ENCODE assay signal across 21 cellular contexts in the genomic region with DNA sequence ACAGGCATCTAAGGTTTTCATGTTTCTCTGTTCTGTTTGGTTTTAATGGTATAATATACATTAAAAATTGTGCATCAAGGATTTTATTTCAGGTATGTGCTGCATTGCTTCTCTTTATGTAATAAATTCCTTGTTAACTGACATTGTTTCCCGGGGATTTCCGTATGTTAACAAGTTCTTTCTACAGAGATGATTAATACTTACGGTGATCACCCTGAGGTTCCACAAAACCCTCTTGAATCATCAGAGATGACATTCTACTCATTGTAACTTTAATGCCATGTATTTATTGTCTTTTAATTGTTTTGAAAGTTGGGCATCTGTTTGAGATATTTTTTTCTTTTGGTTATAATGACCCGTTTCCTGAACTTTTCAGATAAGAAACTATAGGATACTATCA. TPM values are rescaled to one million over a fixed set of nuclear protein-coding genes. Genes with fewer than 3 reads are reported as not detected.
DNase-seq lines count a peak whose midpoint lies in the region; ATAC-seq, FAIRE-seq and TF ChIP-seq lines count a peak whose summit lies in the region.
"Had no signal": no experiment of that assay in that cellular context is flagged by ENCODE, and none has a peak within 500 bp of the region (broad histone marks: within the 10 kb centered on the region; RNA-seq: fewer than 3 reads in every experiment).

No MANE protein-coding gene starts in this region.

- peak; percentile 32 for ATAC-seq in HG02610 (IDR thresholded peaks at IDR 0.05; ENCODE audit: unreplicated experiment)
- ATAC-seq in GM12878 = peak; percentile 37; the same call in 2 of the 3 replicates
- no peak for ATAC-seq in HG03571 (IDR thresholded peaks at IDR 0.05; ENCODE audit: unreplicated experiment)
- ATAC-seq: HCT116, left lobe of liver, WTC11 had no signal

- H3K27me3 ChIP-seq in GM12878 (replicated peaks in 1 of 2; ENCODE audit: control insufficient read depth in 2 of 2, insufficient read depth in 2 of 2, low read length in 1 of 2) (no peaks in the 10 kb centered on the region), keratinocyte (ENCODE audit: control insufficient read depth, extremely low read depth, insufficient read depth, low read length) (no peaks in the 10 kb centered on the region), transverse colon (peaks cover 31% of the 10 kb centered on the region)
- H3K27me3 ChIP-seq: suprapubic skin, uterus had no signal

- no peak overlapping the region for H3K9ac ChIP-seq in GM12878 (ENCODE audit: control insufficient read depth, insufficient read depth, low read length)
- no peak overlapping the region for H3K9ac ChIP-seq in keratinocyte (ENCODE audit: control insufficient read depth, extremely low read depth, insufficient read depth, low read length)

- H3K4me3 ChIP-seq in GM12878 (no peak overlapping the region), keratinocyte (ENCODE audit: control insufficient read depth in 2 of 3, extremely low read depth in 1 of 3, insufficient read depth in 2 of 3, low read depth in 1 of 3, low read length in 3 of 3) (no peak overlapping the region), transverse colon (no peak overlapping the region)
- H3K4me3 ChIP-seq: suprapubic skin, uterus had no signal

- no peak for FAIRE-seq in GM12878 (lab: Jason Lieb, UNC)
- FAIRE-seq in keratinocyte (lab: Jason Lieb, UNC) = peak; percentile 43

- DNase-seq in EL = peak; percentile 36
- DNase-seq in GM12878 (ENCODE audit: low read depth, low spot score) = no peak
- no peak for DNase-seq in keratinocyte (ENCODE audit: low read depth, low spot score)
- no peak for DNase-seq in iPS-NIHi7 (ENCODE audit: extremely low spot score)
- no peak for DNase-seq in transverse colon
- DNase-seq: activated CD4-positive, alpha-beta memory T cell treated with anti-CD3 and anti-CD28 coated beads, Interleukin-2, amount 10 ng/mL, durations not matched to agents 7 days and 5 days; activated naive CD4-positive, alpha-beta T cell treated with anti-CD3 and anti-CD28 coated beads, Interleukin-2, amount 10 ng/mL, durations not matched to agents 7 days and 5 days; GF-D8; glutamatergic neuron; KBM-7; NCI-H146; NCI-H526 treated with DMSO at 0.1 percent for 48 hours; posterior cingulate gyrus; T-helper 9 cell; uterus had no signal

- peaks cover 0 to 5% of the 10 kb centered on the region in 2 experiments; a peak in 2 of 4 replicates for H3K36me3 ChIP-seq in GM12878 (ENCODE audit: control insufficient read depth in 2 of 2, insufficient read depth in 2 of 2, low read length in 1 of 2)
- H3K36me3 ChIP-seq in keratinocyte (ENCODE audit: control insufficient read depth in 2 of 2, extremely low read depth in 1 of 2, insufficient read depth in 2 of 2, low read length in 2 of 2) = no peaks in the 10 kb centered on the region
- H3K36me3 ChIP-seq in transverse colon = no peaks in the 10 kb centered on the region
- H3K36me3 ChIP-seq: suprapubic skin, uterus had no signal

- CTCF ChIA-PET in GM12878 (lab: Yijun Ruan, JAX) = no interaction called here

- no TSS peak for BruUV-seq in GM12878 (replicated peaks; lab: Mats Ljungman, UMichigan)

- no peak for TF ChIP-seq RAD21 in GM12878 (IDR thresholded peaks at IDR 0.05; ENCODE audit: insufficient read depth, low read depth, low read length)

- TF ChIP-seq POLR2A in GM12878 (IDR thresholded peaks at IDR 0.05; ENCODE audit: low read depth, low read length) (no peak), transverse colon (IDR thresholded peaks at IDR 0.05) (no peak)

- TF ChIP-seq EP300 in GM12878 (IDR thresholded peaks at IDR 0.05; ENCODE audit: borderline replicate concordance in 1 of 2, control insufficient read depth in 1 of 2, low read depth in 2 of 2, low read length in 2 of 2) (no peak), transverse colon (IDR thresholded peaks at IDR 0.05; ENCODE audit: low read depth) (no peak)

- no peak overlapping the region for H2AFZ ChIP-seq in GM12878 (ENCODE audit: control insufficient read depth, low read depth, low read length)
- H2AFZ ChIP-seq in keratinocyte (ENCODE audit: control insufficient read depth, low read length) = no peak overlapping the region

- H3K27ac ChIP-seq in GM12878 (ENCODE audit: control insufficient read depth, insufficient read depth) = no peak overlapping the region; the same call in 1 of the 2 replicates
- peak overlapping the region; percentile 65 for H3K27ac ChIP-seq in keratinocyte (ENCODE audit: control insufficient read depth, insufficient read depth, low read length)
- H3K27ac ChIP-seq in transverse colon = no peak overlapping the region
- H3K27ac ChIP-seq: suprapubic skin, uterus had no signal

- WGBS in GM12878 (ENCODE audit: insufficient coverage, insufficient replicate concordance, low lambda C conversion rate, missing lambda C conversion rate) = 37% methylated on average over 4 of the region's 4 CpGs
- WGBS in transverse colon (ENCODE audit: low coverage in 1 of 2), 2 donors = 56 to 65% methylated on average over 4 of the region's 4 CpGs

- no peaks in the 10 kb centered on the region; the same call in 2 of the 3 replicates for H3K9me3 ChIP-seq in GM12878 (replicated peaks; ENCODE audit: control insufficient read depth, insufficient read depth, low read length)
- no peaks in the 10 kb centered on the region for H3K9me3 ChIP-seq in keratinocyte (ENCODE audit: control insufficient read depth, low read depth, low read length)
- H3K9me3 ChIP-seq in transverse colon = no peaks in the 10 kb centered on the region
- H3K9me3 ChIP-seq: suprapubic skin, uterus had no signal

- peaks cover 4% of the 10 kb centered on the region for H3K9me1 ChIP-seq in keratinocyte (ENCODE audit: control insufficient read depth, extremely low read depth, insufficient read depth, low read length)

- RAD21 ChIA-PET in GM12878 (lab: Charles Lee; ENCODE audit: unreplicated experiment) = no interaction called here

- SMC1A ChIA-PET in GM12878 (lab: Charles Lee; ENCODE audit: uncharacterized antibody, unreplicated experiment) = interaction anchor here (0.6 to 1.7 kb wide), 5 partner anchors 9 to 97 kb away, joined by 3 to 9 read pairs (median 3); no protein-coding TSS in a partner anchor

- H4K20me1 ChIP-seq in GM12878 (ENCODE audit: control insufficient read depth, insufficient read depth) (no peaks in the 10 kb centered on the region), keratinocyte (ENCODE audit: control insufficient read depth, extremely low read depth, insufficient read depth, low read length) (no peaks in the 10 kb centered on the region)

- TF ChIP-seq CTCF in GM12878 (IDR thresholded peaks at IDR 0.05 in 2 of 3, conservative IDR thresholded peaks at IDR 0.05 in 1 of 3; ENCODE audit: control insufficient read depth in 2 of 3, extremely low read depth in 1 of 3, insufficient read depth in 1 of 3, low read depth in 3 of 3, low read length in 3 of 3) (no peak), keratinocyte (optimal IDR thresholded peaks at IDR 0.05 in 1 of 3, IDR thresholded peaks at IDR 0.05 in 1 of 3, conservative IDR thresholded peaks at IDR 0.05 in 1 of 3; ENCODE audit: extremely low read depth in 1 of 3, insufficient read depth in 2 of 3, low read length in 3 of 3) (no peak), transverse colon (IDR thresholded peaks at IDR 0.05) (no peak)

- dilution Hi-C loops in keratinocyte (cut with MboI; ENCODE audit: extremely low pct_ligation_motif_present, low sequenced_read_pairs) = no loop called here

- H3K4me2 ChIP-seq in GM12878 (ENCODE audit: control insufficient read depth, insufficient read depth) = no peak overlapping the region
- H3K4me2 ChIP-seq in keratinocyte (ENCODE audit: control insufficient read depth, extremely low read depth, insufficient read depth, low read depth, low read length) = peak overlapping the region; percentile 17

- POLR2A ChIA-PET in GM12878 (lab: Charles Lee) = interaction anchor here (1.1 kb wide), 1 partner anchor 30 kb away, joined by 3 read pairs; no protein-coding TSS in a partner anchor

- H3K4me1 ChIP-seq in GM12878 (ENCODE audit: control insufficient read depth, insufficient read depth, low read length) = peaks cover 18% of the 10 kb centered on the region
- peaks cover 70% of the 10 kb centered on the region for H3K4me1 ChIP-seq in keratinocyte (ENCODE audit: control insufficient read depth, extremely low read depth, insufficient read depth, low read length)
- H3K4me1 ChIP-seq in transverse colon = peaks cover 0 to 39% (median 25%) of the 10 kb centered on the region in 4 donors
- H3K4me1 ChIP-seq: uterus had no signal

- H3K79me2 ChIP-seq in GM12878 (ENCODE audit: control insufficient read depth, insufficient read depth, low read length) = peaks cover 60% of the 10 kb centered on the region
- H3K79me2 ChIP-seq in keratinocyte (ENCODE audit: control insufficient read depth, insufficient read depth, low read length) = peaks cover 65% of the 10 kb centered on the region

- intact Hi-C loops in GM12878 (cut with micrococcal nuclease; ENCODE audit: unreplicated experiment) (no loop called here), transverse colon (cut with DNase I; ENCODE audit: low total_unique reads) (no loop called here)

- in situ Hi-C loops in GM12878 (cut with MboI) = no loop called here
- in situ Hi-C loops in transverse colon (cut with MboI; ENCODE audit: low pct_ligation_motif_present in 1 of 4, low pct_unique_long_range_greater_than_20kb in 1 of 4, low sequenced_read_pairs in 3 of 4) = no loop called here

RNA-seq across cellular contexts. Expression of gene ARHGAP10, which starts 37.5 kb away (rescaled TPM):
- 220 and 233 TPM in 2 replicates for total RNA-seq in GM12878 (2013; cell fraction: nucleolus; rRNA removed)
- total RNA-seq in GM12878 (2014; rRNA removed) = 16.2 and 19.8 TPM in 2 replicates
- 20.9 and 23.2 TPM in 2 replicates for total RNA-seq in GM12878 (2014; rRNA removed; fragmentation: Illumina TruSeq; extraction: Trizol)
- total RNA-seq in GM12878 (2021) = 22.6 and 23.4 TPM in 2 replicates
- polyA plus RNA-seq in GM12878 (2011; ENCODE audit: low read depth) = 17.2 TPM
- 9.6 and 13.3 TPM in 2 replicates for polyA plus RNA-seq in GM12878 (2011; rRNA removed)
- polyA plus RNA-seq in GM12878 (2011; cell fraction: cytosol; rRNA removed) = 9.3 and 10.7 TPM in 2 replicates
- polyA plus RNA-seq in GM12878 (2011; cell fraction: nucleus; rRNA removed) = 19.6 and 20.4 TPM in 2 replicates
- 15.2 and 18.9 TPM in 2 replicates for polyA plus RNA-seq in GM12878 (2012)
- 17.7 and 18.2 TPM in 2 replicates for polyA plus RNA-seq in GM12878 (2014; fragmentation: Illumina TruSeq; extraction: Trizol)
- 1 to 10 TPM; 1.3 to 4.5 TPM for polyA plus RNA-seq in GM12878 (2014; fragmentation: Nextera tagmentation; extraction: Ambion mirVana)
- polyA plus RNA-seq in GM12878 (2014; rRNA removed) = 14.2 and 14.5 TPM in 2 replicates
- 10 to 100 TPM; 24.0 to 25.8 TPM for polyA plus RNA-seq in GM12878 (2016; fragmentation: Nextera tagmentation; extraction: Ambion mirVana)
- polyA minus RNA-seq in GM12878 (2011; rRNA and poly(A)+ RNA removed) = 21.9 and 25.0 TPM in 2 replicates
- polyA minus RNA-seq in GM12878 (2011; cell fraction: cytosol; rRNA and poly(A)+ RNA removed) = 6.1 and 7.2 TPM in 2 replicates
- 46.3 and 78.8 TPM in 2 replicates for polyA minus RNA-seq in GM12878 (2011; cell fraction: nucleus; rRNA and poly(A)+ RNA removed)
- 12.2 to 18.7 TPM (median 17.7 TPM) in 3 replicates for polyA plus RNA-seq in keratinocyte
- 20.1 TPM for polyA plus RNA-seq in keratinocyte (2011; ENCODE audit: low read depth)
- 14.4 and 14.5 TPM in 2 replicates for polyA plus RNA-seq in keratinocyte (2011; cell fraction: cytosol; rRNA removed)
- polyA plus RNA-seq in keratinocyte (2011; cell fraction: nucleus; rRNA removed) = 20.8 and 23.0 TPM in 2 replicates
- polyA plus RNA-seq in keratinocyte (2012; ENCODE audit: low replicate concordance) = 15.5 and 17.3 TPM in 2 replicates
- 15.6 to 29.9 TPM (median 18.3 TPM) in 3 replicates for polyA minus RNA-seq in keratinocyte
- 9.4 TPM for polyA minus RNA-seq in keratinocyte (2011; cell fraction: cytosol; rRNA and poly(A)+ RNA removed)
- polyA minus RNA-seq in keratinocyte (2011; cell fraction: nucleus; rRNA and poly(A)+ RNA removed) = 25.6 and 42.8 TPM in 2 replicates
- total RNA-seq in transverse colon = 10 to 100 TPM; 14.7 to 27.3 (median 22.9) TPM
